Comparison of ENCODE assay signal across 18 cellular contexts in the genomic region with DNA sequence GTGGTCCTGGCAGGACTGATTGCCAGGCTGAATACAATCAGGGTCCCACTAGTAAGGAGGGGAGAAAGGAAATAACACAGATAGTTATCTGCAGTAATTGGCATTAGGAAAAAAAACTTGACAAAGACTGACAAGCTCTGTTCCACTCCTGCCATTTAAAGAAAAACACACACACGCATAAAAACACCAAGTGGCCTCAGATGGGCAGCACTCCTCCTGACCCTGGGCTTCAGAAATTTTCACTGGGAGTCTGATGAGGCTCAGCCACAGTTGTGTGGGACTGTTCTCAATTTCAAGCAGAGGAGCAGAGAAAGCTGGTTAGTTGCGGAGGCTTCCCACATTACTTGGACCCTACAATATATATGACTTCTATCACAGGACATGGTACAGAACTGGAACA.
DNase-seq lines count a peak whose midpoint lies in the region; ATAC-seq, FAIRE-seq and TF ChIP-seq lines count a peak whose summit lies in the region.
"Had no signal": no experiment of that assay in that cellular context is flagged by ENCODE, and none has a peak within 500 bp of the region (broad histone marks: within the 10 kb centered on the region; RNA-seq: fewer than 3 reads in every experiment).

No MANE protein-coding gene starts in this region.

- no peak overlapping the region for H4K8ac ChIP-seq in mesendoderm (ENCODE audit: low read depth, low read length)

- H3K9me3 Mint-ChIP-seq in stimulated activated naive CD8-positive, alpha-beta T cell treated with anti-CD3 and anti-CD28 coated beads, Interleukin-15, Interleukin-2, amounts not matched to agents 100 ng/mL and 50 ng/mL, for 24 hours: no peaks in the 10 kb centered on the region
- peaks cover 0 to 3% (median under 1%) of the 10 kb centered on the region in 5 experiments for H3K9me3 Mint-ChIP-seq in brain
- H3K9me3 Mint-ChIP-seq: neural crest cell; stimulated activated naive CD8-positive, alpha-beta T cell treated with anti-CD3 and anti-CD28 coated beads, Interleukin-15, amount 100 ng/mL, for 72 hours had no signal

- no peaks in the 10 kb centered on the region for H3K27me3 ChIP-seq in mesendoderm (ENCODE audit: insufficient read depth, low read length, poor library complexity)
- no peaks in the 10 kb centered on the region for H3K27me3 ChIP-seq in H7 (ENCODE audit: control insufficient read depth, insufficient read depth, low read length)
- H3K27me3 ChIP-seq: esophagus muscularis mucosa had no signal

- no peak overlapping the region for H2AK5ac ChIP-seq in mesendoderm (ENCODE audit: low read length)

- no peak overlapping the region for H3K56ac ChIP-seq in mesendoderm (ENCODE audit: low read length)

- H3K18ac ChIP-seq in mesendoderm (ENCODE audit: low read length): no peak overlapping the region

- no peaks in the 10 kb centered on the region for H3K36me3 ChIP-seq in mesendoderm (ENCODE audit: control insufficient read depth, insufficient read depth, low read length)
- H3K36me3 ChIP-seq in H7 (replicated peaks; ENCODE audit: control insufficient read depth, insufficient read depth, low read length): peaks cover under 1% of the 10 kb centered on the region

- H3K79me2 ChIP-seq in mesendoderm (ENCODE audit: control insufficient read depth, insufficient read depth, low read length): peaks cover 22% of the 10 kb centered on the region

- H3K4me1 Mint-ChIP-seq in stimulated activated naive CD8-positive, alpha-beta T cell treated with anti-CD3 and anti-CD28 coated beads, Interleukin-15, Interleukin-2, amounts not matched to agents 100 ng/mL and 50 ng/mL, for 24 hours (ENCODE audit: low read depth): peaks cover 62% of the 10 kb centered on the region
- H3K4me1 Mint-ChIP-seq in brain: peaks cover 28% of the 10 kb centered on the region

- no CpG with 5 or more reads among the region's 2 CpGs for WGBS in mesendoderm (ENCODE audit: extremely low coverage, insufficient coverage, low lambda C conversion rate)

- no peak for FAIRE-seq in H54 (lab: Jason Lieb, UNC)

- no peak for ATAC-seq in stimulated activated naive CD8-positive, alpha-beta T cell treated with anti-CD3 and anti-CD28 coated beads, Interleukin-15, Interleukin-2, amounts not matched to agents 100 U/mL and 50 U/mL, for 24 hours
- ATAC-seq in GM19324 (IDR thresholded peaks at IDR 0.05; ENCODE audit: low FRiP score, unreplicated experiment): no peak
- ATAC-seq: stimulated activated naive CD8-positive, alpha-beta T cell treated with anti-CD3 and anti-CD28 coated beads, Interleukin-15, amount 100 ng/mL, for 72 hours had no signal

- peaks cover 66% of the 10 kb centered on the region for H3K36me3 Mint-ChIP-seq in stimulated activated naive CD8-positive, alpha-beta T cell treated with anti-CD3 and anti-CD28 coated beads, Interleukin-15, Interleukin-2, amounts not matched to agents 100 ng/mL and 50 ng/mL, for 24 hours (ENCODE audit: low read depth)
- peaks cover 47% of the 10 kb centered on the region for H3K36me3 Mint-ChIP-seq in brain

- no peak for TF ChIP-seq POLR2A in H54 (IDR thresholded peaks at IDR 0.05; ENCODE audit: low read depth, low read length)

- no peak overlapping the region for H2BK5ac ChIP-seq in mesendoderm (ENCODE audit: low read length)

- no peak overlapping the region for H2BK120ac ChIP-seq in mesendoderm (ENCODE audit: low read depth, low read length)

- no peak overlapping the region for H3K27ac ChIP-seq in mesendoderm (ENCODE audit: low read depth, low read length)
- H3K27ac ChIP-seq: PC-9 had no signal

- H3K4me2 ChIP-seq in mesendoderm (ENCODE audit: low read length): no peak overlapping the region
- H3K4me2 ChIP-seq: PC-9 had no signal

- no peak overlapping the region for H3K23ac ChIP-seq in mesendoderm (ENCODE audit: low read length)

- H3K4ac ChIP-seq in mesendoderm (ENCODE audit: low read depth, low read length): no peak overlapping the region

- H4K5ac ChIP-seq in mesendoderm (ENCODE audit: low read length): no peak overlapping the region

- H3K79me1 ChIP-seq in mesendoderm (ENCODE audit: low read length): peaks cover 9% of the 10 kb centered on the region

- no peak overlapping the region for H3K9ac ChIP-seq in mesendoderm (ENCODE audit: low read length)

- DNase-seq in stimulated activated naive CD8-positive, alpha-beta T cell treated with anti-CD3 and anti-CD28 coated beads, Interleukin-15, Interleukin-2, amounts not matched to agents 100 U/mL and 50 U/mL, for 24 hours: no peak
- peak; percentile 68 for DNase-seq in mesendoderm
- no peak for DNase-seq in H54 (ENCODE audit: insufficient read length, low spot score)
- DNase-seq in H7: no peak
- DNase-seq in activated CD4-positive, alpha-beta T cell treated with anti-CD3 and anti-CD28 coated beads, Interleukin-2, amount 50 U/mL, for 48 hours: no peak
- DNase-seq: activated CD4-positive, CD25-positive, alpha-beta regulatory T cell; activated CD8-positive, alpha-beta memory T cell treated with anti-CD3 and anti-CD28 coated beads, Interleukin-2, amount 50 U/mL, for 4 hours; DMS79; KBM-7; left cardiac atrium; NCI-H345; PC-9; stimulated activated naive CD8-positive, alpha-beta T cell treated with anti-CD3 and anti-CD28 coated beads, Interleukin-15, amount 100 ng/mL, for 72 hours had no signal

- peak overlapping the region; percentile 43 for H3K27ac Mint-ChIP-seq in stimulated activated naive CD8-positive, alpha-beta T cell treated with anti-CD3 and anti-CD28 coated beads, Interleukin-15, Interleukin-2, amounts not matched to agents 100 ng/mL and 50 ng/mL, for 24 hours
- peak overlapping the region in 4 of 5 experiments; percentile 1 to 86 (median 37) for H3K27ac Mint-ChIP-seq in brain

- peaks cover 5% of the 10 kb centered on the region for H3K4me1 ChIP-seq in mesendoderm (ENCODE audit: control insufficient read depth, low read depth, low read length)

- no peak for TF ChIP-seq CTCF in brain (conservative IDR thresholded peaks at IDR 0.05)

- no peak overlapping the region for H3K4me3 Mint-ChIP-seq in stimulated activated naive CD8-positive, alpha-beta T cell treated with anti-CD3 and anti-CD28 coated beads, Interleukin-15, Interleukin-2, amounts not matched to agents 100 ng/mL and 50 ng/mL, for 24 hours
- no peak overlapping the region for H3K4me3 Mint-ChIP-seq in brain
- H3K4me3 Mint-ChIP-seq: neural crest cell; stimulated activated naive CD8-positive, alpha-beta T cell treated with anti-CD3 and anti-CD28 coated beads, Interleukin-15, amount 100 ng/mL, for 72 hours had no signal

- H3K4me3 ChIP-seq in mesendoderm (ENCODE audit: low read length): no peak overlapping the region
- no peak overlapping the region for H3K4me3 ChIP-seq in H7 (ENCODE audit: insufficient read depth, low read depth, low read length)
- H3K4me3 ChIP-seq: esophagus muscularis mucosa, PC-9 had no signal

- no peaks in the 10 kb centered on the region for H3K27me3 Mint-ChIP-seq in stimulated activated naive CD8-positive, alpha-beta T cell treated with anti-CD3 and anti-CD28 coated beads, Interleukin-15, Interleukin-2, amounts not matched to agents 100 ng/mL and 50 ng/mL, for 24 hours
- no peaks in the 10 kb centered on the region for H3K27me3 Mint-ChIP-seq in brain
- H3K27me3 Mint-ChIP-seq: stimulated activated naive CD8-positive, alpha-beta T cell treated with anti-CD3 and anti-CD28 coated beads, Interleukin-15, amount 100 ng/mL, for 72 hours had no signal

- H2BK15ac ChIP-seq in mesendoderm (replicated peaks; ENCODE audit: low read depth): no peak overlapping the region
